20 cellular contexts compared by ENCODE assay signal in genomic region chr9:111362526-111362925, GRCh38. TPM values are rescaled to one million over a fixed set of nuclear protein-coding genes. Genes with fewer than 3 reads are reported as not detected.
"Had no signal": no experiment of that assay in that cellular context is flagged by ENCODE, and none has a peak within 500 bp of the region (broad histone marks: within the 10 kb centered on the region; RNA-seq: fewer than 3 reads in every experiment).

No MANE protein-coding gene starts in this region.

- ATAC-seq: heart right ventricle, left ventricle myocardium superior had no signal

- H3K4me3 Mint-ChIP-seq: activated naive CD8-positive, alpha-beta T cell treated with anti-CD3 and anti-CD28 coated beads for 36 hours; central memory CD8-positive, alpha-beta T cell; immature natural killer cell; neural crest cell; stimulated activated naive CD8-positive, alpha-beta T cell treated with anti-CD3 and anti-CD28 coated beads, Interleukin-15, Interleukin-2, amounts not matched to agents 100 ng/mL and 50 ng/mL, for 24 hours; T-helper 1 cell treated with Interleukin-12 subunit alpha and Interleukin-12 subunit beta and Interleukin-4 antibody, amounts not matched to agents 30 μg/mL and 1 μg/mL, for 36 hours had no signal

- H3K4me1 Mint-ChIP-seq: central memory CD8-positive, alpha-beta T cell; immature natural killer cell; neural crest cell had no signal

- H3K4me3 ChIP-seq: colonic mucosa, heart right ventricle, tibial nerve, uterus had no signal

- H3K27ac Mint-ChIP-seq: activated naive CD8-positive, alpha-beta T cell treated with anti-CD3 and anti-CD28 coated beads for 36 hours; progenitor cell of endocrine pancreas; stimulated activated naive CD8-positive, alpha-beta T cell treated with anti-CD3 and anti-CD28 coated beads, Interleukin-15, Interleukin-2, amounts not matched to agents 100 ng/mL and 50 ng/mL, for 24 hours; T-helper 1 cell treated with Interleukin-12 subunit alpha and Interleukin-12 subunit beta and Interleukin-4 antibody, amounts not matched to agents 30 μg/mL and 1 μg/mL, for 36 hours had no signal

- H3K9me3 Mint-ChIP-seq: activated naive CD8-positive, alpha-beta T cell treated with anti-CD3 and anti-CD28 coated beads for 36 hours; central memory CD8-positive, alpha-beta T cell; immature natural killer cell; neural crest cell; stimulated activated naive CD8-positive, alpha-beta T cell treated with anti-CD3 and anti-CD28 coated beads, Interleukin-15, Interleukin-2, amounts not matched to agents 100 ng/mL and 50 ng/mL, for 24 hours; T-helper 1 cell treated with Interleukin-12 subunit alpha and Interleukin-12 subunit beta and Interleukin-4 antibody, amounts not matched to agents 30 μg/mL and 1 μg/mL, for 36 hours had no signal

- H3K27me3 ChIP-seq: brain microvascular endothelial cell, colonic mucosa, heart right ventricle, tibial nerve, uterus had no signal

- H3K27me3 Mint-ChIP-seq: activated naive CD8-positive, alpha-beta T cell treated with anti-CD3 and anti-CD28 coated beads for 36 hours; central memory CD8-positive, alpha-beta T cell; progenitor cell of endocrine pancreas; stimulated activated naive CD8-positive, alpha-beta T cell treated with anti-CD3 and anti-CD28 coated beads, Interleukin-15, Interleukin-2, amounts not matched to agents 100 ng/mL and 50 ng/mL, for 24 hours had no signal

- H3K4me1 ChIP-seq: colonic mucosa, tibial nerve, uterus had no signal

- H3K36me3 ChIP-seq: colonic mucosa, uterus had no signal

- H3K9me3 ChIP-seq: colonic mucosa, heart right ventricle, tibial nerve, uterus had no signal

- DNase-seq: activated CD4-positive, alpha-beta T cell treated with anti-CD3 and anti-CD28 coated beads, Interleukin-2, amount 50 U/mL, for 48 hours; activated naive CD8-positive, alpha-beta T cell treated with anti-CD3 and anti-CD28 coated beads for 36 hours; activated T-cell treated with anti-CD3 and anti-CD28 coated beads for 4 hours; anterior cingulate cortex; brain microvascular endothelial cell; colonic mucosa; heart right ventricle; immature natural killer cell; left ventricle myocardium superior; stimulated activated CD4-positive, alpha-beta T cell treated with anti-CD3 and anti-CD28 coated beads, Interleukin-12 subunit alpha, Interleukin-12 subunit beta, amount 100 ng/mL, for 4 hours; stimulated activated CD4-positive, alpha-beta T cell treated with anti-CD3 and anti-CD28 coated beads, Interleukin-2, amount 100 ng/mL, for 24 hours; uterus; WERI-Rb-1 had no signal

- H3K27ac ChIP-seq: brain microvascular endothelial cell, colonic mucosa, heart right ventricle, tibial nerve, uterus, WERI-Rb-1 had no signal

RNA-seq across cellular contexts. Expression of gene OR2K2, which starts 32.5 kb away (rescaled TPM):
- total RNA-seq: activated naive CD8-positive, alpha-beta T cell treated with anti-CD3 and anti-CD28 coated beads for 36 hours; colonic mucosa; left ventricle myocardium superior; neural crest cell; omental fat pad; progenitor cell of endocrine pancreas; uterus had no signal
- polyA plus RNA-seq: immature natural killer cell had no signal
